Comparison of ENCODE assay signal across 8 cellular contexts in the genomic region with DNA sequence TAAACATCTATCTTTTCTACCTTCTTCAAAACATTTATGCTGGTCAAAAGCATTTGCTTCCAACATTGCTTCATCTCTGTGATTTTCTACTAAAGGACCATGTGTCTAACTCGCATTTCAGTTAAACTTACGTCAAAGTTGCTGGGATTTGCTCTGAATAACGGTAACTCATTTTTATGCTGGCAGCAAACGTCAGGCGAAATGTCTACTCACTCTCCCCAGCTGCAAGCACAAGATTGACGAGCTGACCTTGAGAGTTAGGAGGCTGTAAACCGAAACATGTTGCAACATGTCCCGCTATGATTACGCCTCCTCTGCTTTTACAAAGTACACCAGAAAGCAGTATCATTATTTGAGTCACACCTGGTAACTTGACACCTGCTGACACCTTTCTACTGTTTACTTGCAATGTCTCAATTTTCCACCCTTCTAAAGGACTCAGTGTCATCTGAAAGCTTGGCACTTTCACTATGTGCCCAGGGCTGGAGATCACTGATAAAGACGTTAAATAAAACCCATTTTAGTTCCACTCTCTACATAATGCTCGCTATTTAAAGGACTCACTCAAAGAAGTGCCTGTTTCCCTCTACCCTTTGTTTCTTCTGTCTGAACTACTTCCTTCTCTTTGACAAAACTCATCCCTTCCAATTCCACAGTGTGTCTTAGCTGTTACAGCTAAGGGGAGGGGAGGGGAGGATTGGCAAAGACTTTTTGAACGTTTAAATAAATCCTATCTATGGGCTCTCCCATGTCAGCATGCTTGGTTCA.
DNase-seq lines count a peak whose midpoint lies in the region; ATAC-seq, FAIRE-seq and TF ChIP-seq lines count a peak whose summit lies in the region.

No MANE protein-coding gene starts in this region.

- WGBS in mesenchymal stem cell = 18% methylated on average over 11 of the region's 12 CpGs

- H3K36me3 ChIP-seq in breast epithelium = no peaks in the 10 kb centered on the region
- H3K36me3 ChIP-seq in mesenchymal stem cell (ENCODE audit: control insufficient read depth in 1 of 2, insufficient read depth in 2 of 2, low read depth in 1 of 2, low read length in 2 of 2) = peaks cover 0 to 3% of the 10 kb centered on the region in 2 experiments

- H3K14ac ChIP-seq in mesenchymal stem cell (ENCODE audit: low read length in 2 of 2) = no peak overlapping the region

- TF ChIP-seq POLR2A in GM12891 (IDR thresholded peaks at IDR 0.05; ENCODE audit: low read depth, low read length) = peak; percentile 68
- TF ChIP-seq POLR2A in breast epithelium (IDR thresholded peaks at IDR 0.05) = no peak

- peak overlapping the region; percentile 11 for H3K9ac ChIP-seq in mesenchymal stem cell (ENCODE audit: low read length)

- intact Hi-C loops in breast epithelium (cut with DNase I; ENCODE audit: low total_unique reads) = no loop called here

- H3K4me3 ChIP-seq in breast epithelium = peak overlapping the region in 2 of 3 donors; percentile 35 to 42
- H3K4me3 ChIP-seq in mesenchymal stem cell (ENCODE audit: insufficient read depth in 1 of 2, low read depth in 1 of 2, low read length in 2 of 2) = no peak overlapping the region

- H3K4me1 ChIP-seq in breast epithelium (no peaks in the 10 kb centered on the region), mesenchymal stem cell (ENCODE audit: control insufficient read depth, insufficient read depth, low read depth, low read length) (peaks cover 9% of the 10 kb centered on the region)

- H3K18ac ChIP-seq in mesenchymal stem cell (ENCODE audit: low read depth in 1 of 2, low read length in 2 of 2) = peak overlapping the region; percentile 1 to 37

- no peak overlapping the region for H4K91ac ChIP-seq in mesenchymal stem cell (ENCODE audit: low read length)

- peak overlapping the region; percentile 27 for H2BK120ac ChIP-seq in mesenchymal stem cell (ENCODE audit: low read depth, low read length)

- H3K4ac ChIP-seq in mesenchymal stem cell (ENCODE audit: low read depth in 1 of 2, low read length in 2 of 2) = peak overlapping the region; percentile 1 to 19

- H3K23ac ChIP-seq in mesenchymal stem cell (ENCODE audit: low read length in 2 of 2) = no peak overlapping the region

- no peak overlapping the region for H2BK15ac ChIP-seq in mesenchymal stem cell (ENCODE audit: low read depth, poor library complexity, severe bottlenecking)

- H3K79me1 ChIP-seq in mesenchymal stem cell (replicated peaks; ENCODE audit: low read length, poor library complexity, severe bottlenecking) = no peaks in the 10 kb centered on the region

- H2AFZ ChIP-seq in mesenchymal stem cell (ENCODE audit: low read depth, low read length) = no peak overlapping the region

- H2BK12ac ChIP-seq in mesenchymal stem cell (ENCODE audit: low read length in 2 of 2) = peak overlapping the region; percentile 2 to 57

- H3K27me3 ChIP-seq in breast epithelium (no peaks in the 10 kb centered on the region), mesenchymal stem cell (ENCODE audit: control insufficient read depth in 1 of 2, insufficient read depth in 1 of 2, low read length in 2 of 2) (no peaks in the 10 kb centered on the region)

- peak; percentile 88 for FAIRE-seq in GM12891 (lab: Jason Lieb, UNC)
- FAIRE-seq in HTR-8/SVneo (lab: Jason Lieb, UNC) = peak; percentile 98

- H2AK5ac ChIP-seq in mesenchymal stem cell (ENCODE audit: low read length, severe bottlenecking) = peak overlapping the region; percentile 87

- peak; percentile 21 for DNase-seq in GM12891 (ENCODE audit: insufficient read length, low spot score)
- DNase-seq in HTR-8/SVneo (ENCODE audit: insufficient read length, low spot score) = peak; percentile 79
- DNase-seq in NOMO-1 treated with dmso at 0.1 percent for 144 hours (lab: John Stamatoyannopoulos, UW; ENCODE audit: unreplicated experiment) = peak; percentile 71
- DNase-seq in breast epithelium (ENCODE audit: low spot score in 2 of 2) = peak in 1 of 2 donors; percentile 64
- DNase-seq in mesenchymal stem cell = peak; percentile 94
- DNase-seq in GF-D8 (lab: John Stamatoyannopoulos, UW) = no peak
- no peak for DNase-seq in NCI-H1092 (lab: John Stamatoyannopoulos, UW)

- no peak overlapping the region for H4K8ac ChIP-seq in mesenchymal stem cell (ENCODE audit: low read length)

- H2BK5ac ChIP-seq in mesenchymal stem cell (ENCODE audit: low read depth, low read length, poor library complexity, severe bottlenecking) = peak overlapping the region; percentile 33

- peak overlapping the region; percentile 5 for H3K4me2 ChIP-seq in mesenchymal stem cell (ENCODE audit: low read length, poor library complexity, severe bottlenecking)

- H3K27ac ChIP-seq in breast epithelium = peak overlapping the region; percentile 87 to 89
- peak overlapping the region; percentile 40 for H3K27ac ChIP-seq in mesenchymal stem cell (ENCODE audit: low read length, poor library complexity, severe bottlenecking)

- ATAC-seq in GM21529 (IDR thresholded peaks at IDR 0.05; ENCODE audit: unreplicated experiment) = peak; percentile 88

- H3K9me3 ChIP-seq in breast epithelium (no peaks in the 10 kb centered on the region), mesenchymal stem cell (ENCODE audit: control insufficient read depth, low read length) (no peaks in the 10 kb centered on the region)

- TF ChIP-seq CTCF in breast epithelium (IDR thresholded peaks at IDR 0.05) = no peak

TF ChIP-seq in GM12891, 5 proteins besides CTCF, POLR2A, EP300 and RAD21:
- TF ChIP-seq TAF1 (IDR thresholded peaks at IDR 0.05; ENCODE audit: low read depth, low read length) (peak; percentile 64; the same call in 1 of the 2 replicates), SPI1 (IDR thresholded peaks at IDR 0.05; ENCODE audit: low read depth, low read length) (no peak), POLR2AphosphoS5 (IDR thresholded peaks at IDR 0.05; ENCODE audit: low read depth, low read length) (peak; percentile 53; the same call in 1 of the 2 replicates)

Comparison
In these comparisons a context has a peak if more than half of its experiments do, and no peak if none do; other contexts are left out.
1. DNase-seq: peak in GM12891 (single experiment), HTR-8/SVneo (single experiment), NOMO-1 treated with dmso at 0.1 percent for 144 hours (single experiment) and mesenchymal stem cell (single experiment); none in GF-D8 (single experiment) and NCI-H1092 (single experiment).
2. H3K4me3 ChIP-seq: peak in breast epithelium (2 of 3); none in mesenchymal stem cell (0 of 2).